Comparison of ENCODE assay signal across 1 cellular context in genomic region chr5:6392571-6392970, GRCh38.
TF ChIP-seq lines count a peak whose summit lies in the region.

No MANE protein-coding gene starts in this region.

TF ChIP-seq in GM23338, 12 proteins besides CTCF, POLR2A, EP300 and RAD21 (continued from another document):
- TF ChIP-seq ZNF462 (CRISPR knock-in tag; IDR thresholded peaks at IDR 0.05) = no peak
- no peak for TF ChIP-seq ZNF331 (CRISPR knock-in tag; IDR thresholded peaks at IDR 0.05; ENCODE audit: low read depth)
- no peak for TF ChIP-seq ETS1 (IDR thresholded peaks at IDR 0.05)
